28 cellular contexts compared by ENCODE assay signal in the genomic region with DNA sequence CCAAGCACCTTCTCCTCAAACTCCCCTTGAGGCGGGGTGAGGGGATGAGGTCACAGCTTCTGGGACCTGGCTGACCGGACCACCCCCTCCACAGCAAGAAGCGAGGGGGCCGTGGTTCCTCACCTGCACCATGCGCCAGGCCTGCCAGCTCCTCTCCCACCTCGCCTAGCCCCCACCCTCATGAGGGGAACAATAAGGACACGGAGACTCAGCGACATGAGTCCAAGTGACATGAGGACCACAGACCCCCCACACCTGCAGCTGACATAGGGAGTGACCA.
"Had no signal": no experiment of that assay in that cellular context is flagged by ENCODE, and none has a peak within 500 bp of the region (broad histone marks: within the 10 kb centered on the region; RNA-seq: fewer than 3 reads in every experiment).

No MANE protein-coding gene starts in this region.

- H3K4me3 Mint-ChIP-seq: activated CD4-positive, alpha-beta memory T cell treated with anti-CD3 and anti-CD28 coated beads, Interleukin-2, amount 10 ng/mL, durations not matched to agents 7 days and 5 days; activated CD8-positive, alpha-beta memory T cell treated with anti-CD3 and anti-CD28 coated beads, Interleukin-2, amount 10 ng/mL, durations not matched to agents 7 days and 5 days; activated naive CD8-positive, alpha-beta T cell treated with anti-CD3 and anti-CD28 coated beads for 36 hours had no signal

- DNase-seq: activated CD4-positive, alpha-beta memory T cell treated with anti-CD3 and anti-CD28 coated beads, Interleukin-2, amount 10 ng/mL, durations not matched to agents 7 days and 5 days; activated CD4-positive, alpha-beta T cell treated with anti-CD3 and anti-CD28 coated beads for 1 hour; activated CD4-positive, alpha-beta T cell treated with anti-CD3 and anti-CD28 coated beads for 48 hours; activated CD4-positive, CD25-positive, alpha-beta regulatory T cell; activated CD8-positive, alpha-beta memory T cell treated with anti-CD3 and anti-CD28 coated beads for 24 hours; activated CD8-positive, alpha-beta memory T cell treated with anti-CD3 and anti-CD28 coated beads, Interleukin-2, amount 10 ng/mL, durations not matched to agents 7 days and 5 days; activated CD8-positive, alpha-beta memory T cell treated with anti-CD3 and anti-CD28 coated beads, Interleukin-2, amount 50 U/mL, for 48 hours; activated effector memory CD4-positive, alpha-beta T cell treated with Interleukin-2 at 50 U/mL for 16 hours; activated naive CD4-positive, alpha-beta T cell treated with anti-CD3 and anti-CD28 coated beads, Interleukin-2, amount 50 U/mL, for 16 hours; activated naive CD8-positive, alpha-beta T cell treated with anti-CD3 and anti-CD28 coated beads for 36 hours; activated T-cell treated with anti-CD3 and anti-CD28 coated beads, Interleukin-2, amount 50 U/mL, for 48 hours; amniotic stem cell; brain microvascular endothelial cell; central memory CD4-positive, alpha-beta T cell; NCI-H1048; NCI-H187; NCI-H2029 treated with DMSO at 0.1 percent for 48 hours; NCI-H2107; NCI-H2171; NCI-H510A; NCI-H748 treated with DMSO at 0.1 percent for 48 hours; OCI-M1; Right ventricle myocardium superior; SW 1271; T-helper 1 cell; T-helper 2 cell; T-helper 9 cell had no signal

- H3K27me3 ChIP-seq: brain microvascular endothelial cell had no signal

- ATAC-seq: activated CD8-positive, alpha-beta memory T cell treated with anti-CD3 and anti-CD28 coated beads, Interleukin-2, amount 10 ng/mL, durations not matched to agents 7 days and 5 days had no signal

- H3K27ac ChIP-seq: brain microvascular endothelial cell, VCaP had no signal

- H3K27me3 Mint-ChIP-seq: activated CD8-positive, alpha-beta memory T cell treated with anti-CD3 and anti-CD28 coated beads, Interleukin-2, amount 10 ng/mL, durations not matched to agents 7 days and 5 days had no signal

- H3K27ac Mint-ChIP-seq: activated CD4-positive, alpha-beta memory T cell treated with anti-CD3 and anti-CD28 coated beads, Interleukin-2, amount 10 ng/mL, durations not matched to agents 7 days and 5 days; activated CD8-positive, alpha-beta memory T cell treated with anti-CD3 and anti-CD28 coated beads, Interleukin-2, amount 10 ng/mL, durations not matched to agents 7 days and 5 days; activated naive CD8-positive, alpha-beta T cell treated with anti-CD3 and anti-CD28 coated beads for 36 hours had no signal

- H3K36me3 ChIP-seq: brain microvascular endothelial cell had no signal
